Comparison of ENCODE assay signal across 8 cellular contexts in the genomic region with DNA sequence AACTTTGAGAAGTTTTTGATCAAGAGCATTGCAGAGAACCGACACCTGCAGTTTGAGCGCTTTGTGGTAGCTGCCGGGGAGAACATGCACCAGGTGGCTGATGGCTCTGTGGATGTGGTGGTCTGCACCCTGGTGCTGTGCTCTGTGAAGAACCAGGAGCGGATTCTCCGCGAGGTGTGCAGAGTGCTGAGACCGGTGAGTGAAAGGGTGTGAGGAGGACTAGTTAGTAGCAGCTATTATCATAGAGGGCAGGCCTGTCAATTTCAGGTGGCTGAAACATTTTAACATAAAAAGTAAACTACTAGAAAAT. TPM values are rescaled to one million over a fixed set of nuclear protein-coding genes. Genes with fewer than 3 reads are reported as not detected.
DNase-seq lines count a peak whose midpoint lies in the region; ATAC-seq, FAIRE-seq and TF ChIP-seq lines count a peak whose summit lies in the region.

No MANE protein-coding gene starts in this region.

- H4K20me1 ChIP-seq in DOHH2 (ENCODE audit: control insufficient read depth, insufficient read depth, low read depth, low read length) (no peaks in the 10 kb centered on the region), Karpas-422 (ENCODE audit: insufficient read depth, low read depth, low read length) (no peaks in the 10 kb centered on the region)

- H3K4me1 ChIP-seq in DOHH2 (ENCODE audit: control insufficient read depth, low read length) (peaks cover 62% of the 10 kb centered on the region), Karpas-422 (ENCODE audit: low read length) (peaks cover 79% of the 10 kb centered on the region), colonic mucosa (peaks cover 7% of the 10 kb centered on the region), aorta (ENCODE audit: control insufficient read depth in 1 of 2, insufficient read depth in 2 of 2, low read length in 2 of 2) (peaks cover 0 to 4% of the 10 kb centered on the region in 2 donors)
- no peaks in the 10 kb centered on the region for H3K4me1 ChIP-seq in effector memory CD4-positive, alpha-beta T cell (ENCODE audit: control insufficient read depth, insufficient read depth, low read length, poor library complexity, severe bottlenecking)

- H2AFZ ChIP-seq in Karpas-422 (ENCODE audit: low read length) = no peak overlapping the region

- FAIRE-seq in D721Med (lab: Jason Lieb, UNC) = no peak

- no peaks in the 10 kb centered on the region for H3K9me2 ChIP-seq in DOHH2 (replicated peaks; ENCODE audit: control insufficient read depth, low read length)
- no peaks in the 10 kb centered on the region for H3K9me2 ChIP-seq in Karpas-422 (replicated peaks; ENCODE audit: insufficient read depth, low read length)

- intact Hi-C loops in colonic mucosa (cut with DNase I) = no loop called here
- intact Hi-C loops in aorta (cut with DNase I) = loop anchor here in 1 of 2 donors (2.0 to 10.0 kb wide), 2 partner anchors 60 to 100 kb away; no protein-coding TSS in a partner anchor

- peak overlapping the region; percentile 68 for H3K4me3 ChIP-seq in DOHH2 (ENCODE audit: low read length)
- H3K4me3 ChIP-seq in Karpas-422 (ENCODE audit: low read length) = peak overlapping the region; percentile 93
- peak overlapping the region; percentile 56 for H3K4me3 ChIP-seq in colonic mucosa
- H3K4me3 ChIP-seq in aorta (ENCODE audit: low read length in 2 of 2) = peak overlapping the region; percentile 46 to 84
- no peak overlapping the region for H3K4me3 ChIP-seq in effector memory CD4-positive, alpha-beta T cell (ENCODE audit: insufficient read depth, low read depth, low read length, poor library complexity, severe bottlenecking)

- peaks cover 19% of the 10 kb centered on the region for H3F3A ChIP-seq in DOHH2 (ENCODE audit: control insufficient read depth, insufficient read depth)

- peak; percentile 6 for ATAC-seq in aorta (ENCODE audit: low FRiP score)

- 8 to 15% methylated on average over 7 of the region's 7 CpGs for WGBS in aorta, 2 donors

- H3K36me3 ChIP-seq in DOHH2 (ENCODE audit: control insufficient read depth, low read length) (no peaks in the 10 kb centered on the region), Karpas-422 (ENCODE audit: insufficient read depth, low read length) (peaks cover 11% of the 10 kb centered on the region; the same call in 1 of the 2 replicates), colonic mucosa (no peaks in the 10 kb centered on the region), aorta (ENCODE audit: control insufficient read depth in 1 of 2, insufficient read depth in 2 of 2, low read length in 1 of 2) (peaks cover 0 to 2% of the 10 kb centered on the region in 2 donors)
- no peaks in the 10 kb centered on the region for H3K36me3 ChIP-seq in effector memory CD4-positive, alpha-beta T cell (ENCODE audit: control insufficient read depth, insufficient read depth, low read length)

- H3K9me3 ChIP-seq in DOHH2 (ENCODE audit: control insufficient read depth, insufficient read depth, low read length) = no peaks in the 10 kb centered on the region
- H3K9me3 ChIP-seq in Karpas-422 (ENCODE audit: low read length) = no peaks in the 10 kb centered on the region
- H3K9me3 ChIP-seq in colonic mucosa = no peaks in the 10 kb centered on the region
- no peaks in the 10 kb centered on the region for H3K9me3 ChIP-seq in aorta (ENCODE audit: control insufficient read depth, low read length)
- H3K9me3 ChIP-seq in effector memory CD4-positive, alpha-beta T cell (ENCODE audit: control insufficient read depth, low read length) = no peaks in the 10 kb centered on the region

- H3K79me2 ChIP-seq in DOHH2 (ENCODE audit: control insufficient read depth, low read length) = no peaks in the 10 kb centered on the region
- peaks cover 55% of the 10 kb centered on the region for H3K79me2 ChIP-seq in Karpas-422 (ENCODE audit: low read length)

- H3K27me3 ChIP-seq in DOHH2 (ENCODE audit: control insufficient read depth, low read length) = no peaks in the 10 kb centered on the region
- no peaks in the 10 kb centered on the region for H3K27me3 ChIP-seq in Karpas-422 (ENCODE audit: low read length)
- no peaks in the 10 kb centered on the region for H3K27me3 ChIP-seq in colonic mucosa
- H3K27me3 ChIP-seq in aorta (ENCODE audit: control insufficient read depth in 1 of 2, insufficient read depth in 2 of 2, low read length in 1 of 2) = no peaks in the 10 kb centered on the region
- H3K27me3 ChIP-seq in effector memory CD4-positive, alpha-beta T cell (replicated peaks; ENCODE audit: control insufficient read depth, insufficient read depth, low read length, poor library complexity, severe bottlenecking) = no peaks in the 10 kb centered on the region

- H3K4me2 ChIP-seq in DOHH2 (ENCODE audit: low read length) = peak overlapping the region; percentile 84
- H3K4me2 ChIP-seq in Karpas-422 (ENCODE audit: low read depth, low read length, poor library complexity, severe bottlenecking) = peak overlapping the region; percentile 97

- peak overlapping the region; percentile 93 for H3K9ac ChIP-seq in Karpas-422 (ENCODE audit: low read length)
- peak overlapping the region; percentile 65 to 98 for H3K9ac ChIP-seq in colonic mucosa (ENCODE audit: low read depth in 2 of 2, low read length in 2 of 2)

- TF ChIP-seq CTCF in DOHH2 (IDR thresholded peaks at IDR 0.05; ENCODE audit: low read depth, low read length, poor library complexity, severe bottlenecking) (no peak), colonic mucosa (IDR thresholded peaks at IDR 0.05) (no peak), D721Med (IDR thresholded peaks at IDR 0.05; ENCODE audit: insufficient read depth, missing control alignments) (no peak)

- peak; percentile 72 for DNase-seq in Karpas-422
- peak; percentile 45 for DNase-seq in colonic mucosa
- DNase-seq in midbrain (lab: John Stamatoyannopoulos, UW) = peak; percentile 51
- DNase-seq in aorta = no peak
- no peak for DNase-seq in DMS53 treated with DMSO at 0.1 percent for 48 hours (lab: John Stamatoyannopoulos, UW; ENCODE audit: unreplicated experiment)
- DNase-seq in D721Med (ENCODE audit: insufficient read length, low spot score) = no peak
- no peak for DNase-seq in effector memory CD4-positive, alpha-beta T cell

- H3K27ac ChIP-seq in DOHH2 (ENCODE audit: low read depth, low read length) (peak overlapping the region; percentile 93), Karpas-422 (ENCODE audit: low read length) (peak overlapping the region; percentile 99), colonic mucosa (peak overlapping the region; percentile 92), aorta (ENCODE audit: low read depth in 1 of 2, low read length in 2 of 2) (no peak overlapping the region)
- H3K27ac ChIP-seq in effector memory CD4-positive, alpha-beta T cell (ENCODE audit: insufficient read depth, low read length, poor library complexity, severe bottlenecking) = no peak overlapping the region

RNA-seq across cellular contexts. Expression of gene HIGD1C, which starts 27.0 kb away (rescaled TPM):
- total RNA-seq in Karpas-422 (2014; rRNA removed; shearing (Covaris generic); ENCODE audit: low replicate concordance) = not detected in 2 replicates
- total RNA-seq in colonic mucosa (not detected), aorta (not detected)
- not detected for polyA plus RNA-seq in aorta

Comparison
In these comparisons a context has a peak if more than half of its experiments do, and no peak if none do; other contexts are left out.
1. H3K27ac ChIP-seq: peak in DOHH2 (single experiment), Karpas-422 (single experiment) and colonic mucosa (single experiment); none in aorta (0 of 2) and effector memory CD4-positive, alpha-beta T cell (single experiment).
2. DNase-seq: peak in Karpas-422 (single experiment), colonic mucosa (single experiment) and midbrain (single experiment); none in aorta (0 of 2), DMS53 treated with DMSO at 0.1 percent for 48 hours (single experiment), D721Med (single experiment) and effector memory CD4-positive, alpha-beta T cell (0 of 3).